10 cellular contexts compared by ENCODE assay signal in genomic region chr14:105389976-105390848, GRCh38. TPM values are rescaled to one million over a fixed set of nuclear protein-coding genes. Genes with fewer than 3 reads are reported as not detected.
DNase-seq lines count a peak whose midpoint lies in the region; ATAC-seq and TF ChIP-seq lines count a peak whose summit lies in the region.
"Had no signal": no experiment of that assay in that cellular context is flagged by ENCODE, and none has a peak within 500 bp of the region (broad histone marks: within the 10 kb centered on the region; RNA-seq: fewer than 3 reads in every experiment).

No MANE protein-coding gene starts in this region.

- H3K27ac Mint-ChIP-seq in T-helper 1 cell treated with Interleukin-12 subunit alpha and Interleukin-12 subunit beta and Interleukin-4 antibody, amounts not matched to agents 30 μg/mL and 1 μg/mL, for 36 hours, result peak overlapping the region; percentile 49
- H3K27ac Mint-ChIP-seq in stimulated activated memory B cell treated with anti-CD40 and anti-IgM and Interleukin-4, amounts not matched to agents 10 μg/mL and 1 μg/mL and 100 μg/mL, for 72 hours, result peak overlapping the region; percentile 47
- H3K27ac Mint-ChIP-seq: activated CD4-positive, alpha-beta memory T cell treated with anti-CD3 and anti-CD28 coated beads for 36 hours had no signal

- no peak overlapping the region for H2AFZ ChIP-seq in PC-9

- H3K36me3 Mint-ChIP-seq in T-helper 1 cell treated with Interleukin-12 subunit alpha and Interleukin-12 subunit beta and Interleukin-4 antibody, amounts not matched to agents 30 μg/mL and 1 μg/mL, for 36 hours (ENCODE audit: low read depth), result peaks cover 2% of the 10 kb centered on the region
- no peaks in the 10 kb centered on the region for H3K36me3 Mint-ChIP-seq in stimulated activated memory B cell treated with anti-CD40 and anti-IgM and Interleukin-4, amounts not matched to agents 10 μg/mL and 1 μg/mL and 100 μg/mL, for 72 hours
- H3K36me3 Mint-ChIP-seq: activated CD4-positive, alpha-beta memory T cell treated with anti-CD3 and anti-CD28 coated beads for 36 hours had no signal

- H3K4me1 ChIP-seq in right cardiac atrium (ENCODE audit: control insufficient read depth, insufficient read depth, low read length) (no peaks in the 10 kb centered on the region), PC-9 (replicated peaks; ENCODE audit: insufficient read depth) (no peaks in the 10 kb centered on the region)

- no peaks in the 10 kb centered on the region for H3K9me3 ChIP-seq in right cardiac atrium (ENCODE audit: control insufficient read depth, low read length)
- no peaks in the 10 kb centered on the region for H3K9me3 ChIP-seq in PC-9 (ENCODE audit: insufficient read depth, low read depth)

- H4K20me1 ChIP-seq in PC-9 (ENCODE audit: insufficient read depth), result no peaks in the 10 kb centered on the region

- no peak overlapping the region for H3K4me3 Mint-ChIP-seq in T-helper 1 cell treated with Interleukin-12 subunit alpha and Interleukin-12 subunit beta and Interleukin-4 antibody, amounts not matched to agents 30 μg/mL and 1 μg/mL, for 36 hours
- no peak overlapping the region for H3K4me3 Mint-ChIP-seq in stimulated activated memory B cell treated with anti-CD40 and anti-IgM and Interleukin-4, amounts not matched to agents 10 μg/mL and 1 μg/mL and 100 μg/mL, for 72 hours
- H3K4me3 Mint-ChIP-seq: activated CD4-positive, alpha-beta memory T cell treated with anti-CD3 and anti-CD28 coated beads for 36 hours; effector memory CD8-positive, alpha-beta T cell had no signal

- H3K4me3 ChIP-seq in right cardiac atrium (ENCODE audit: low read length) (no peak overlapping the region), PC-9 (no peak overlapping the region)

- no peaks in the 10 kb centered on the region for H3F3A ChIP-seq in PC-9 (ENCODE audit: insufficient read depth, low read depth)

- ATAC-seq in right cardiac atrium, result peak; percentile 3 to 4
- peak; percentile 35 for ATAC-seq in stimulated activated memory B cell treated with anti-CD40 and anti-IgM and Interleukin-4, amounts not matched to agents 10 μg/mL and 1 μg/mL and 100 μg/mL, for 72 hours
- ATAC-seq in HG03045 (IDR thresholded peaks at IDR 0.05; ENCODE audit: unreplicated experiment), result no peak
- ATAC-seq: effector memory CD8-positive, alpha-beta T cell had no signal

- no peak overlapping the region for H3K27ac ChIP-seq in right cardiac atrium (ENCODE audit: low read length)
- H3K27ac ChIP-seq in PC-9, result no peak overlapping the region

- H3K27me3 ChIP-seq in right cardiac atrium (ENCODE audit: control insufficient read depth, insufficient read depth) (no peaks in the 10 kb centered on the region), PC-9 (ENCODE audit: insufficient read depth, low read depth) (no peaks in the 10 kb centered on the region)

- H3K79me2 ChIP-seq in PC-9 (ENCODE audit: low read depth), result no peaks in the 10 kb centered on the region

- no peaks in the 10 kb centered on the region for H3K9me3 Mint-ChIP-seq in T-helper 1 cell treated with Interleukin-12 subunit alpha and Interleukin-12 subunit beta and Interleukin-4 antibody, amounts not matched to agents 30 μg/mL and 1 μg/mL, for 36 hours
- H3K9me3 Mint-ChIP-seq in stimulated activated memory B cell treated with anti-CD40 and anti-IgM and Interleukin-4, amounts not matched to agents 10 μg/mL and 1 μg/mL and 100 μg/mL, for 72 hours, result no peaks in the 10 kb centered on the region
- H3K9me3 Mint-ChIP-seq: activated CD4-positive, alpha-beta memory T cell treated with anti-CD3 and anti-CD28 coated beads for 36 hours; effector memory CD8-positive, alpha-beta T cell had no signal

- DNase-seq in Kasumi-1 (lab: John Stamatoyannopoulos, UW) (peak; percentile 60 to 72), right cardiac atrium (peak; percentile 12 to 74 (median 68)), PC-9 (no peak), NCI-H187 treated with DMSO at 0.1 percent for 48 hours (lab: John Stamatoyannopoulos, UW) (no peak)
- DNase-seq: activated CD4-positive, alpha-beta memory T cell treated with anti-CD3 and anti-CD28 coated beads for 36 hours; effector memory CD8-positive, alpha-beta T cell; stimulated activated CD4-positive, alpha-beta T cell treated with anti-CD3 and anti-CD28 coated beads, Interleukin-1b, Interleukin-23, amount 100 ng/mL, for 48 hours had no signal

- H3K9me2 ChIP-seq in PC-9 (ENCODE audit: insufficient read depth), result no peaks in the 10 kb centered on the region

- no peaks in the 10 kb centered on the region for H3K36me3 ChIP-seq in PC-9 (ENCODE audit: low read depth)

- no peak for TF ChIP-seq CTCF in PC-9 (conservative IDR thresholded peaks at IDR 0.05)

- BruUV-seq in PC-9 (replicated peaks; lab: Mats Ljungman, UMichigan), result no TSS peak

- CTCF ChIA-PET in PC-9 (lab: Charles Lee), result interaction anchor here (0.7 kb wide), 1 partner anchor 138 kb away, joined by 3 read pairs; no protein-coding TSS in a partner anchor

- no peaks in the 10 kb centered on the region for H3K27me3 Mint-ChIP-seq in T-helper 1 cell treated with Interleukin-12 subunit alpha and Interleukin-12 subunit beta and Interleukin-4 antibody, amounts not matched to agents 30 μg/mL and 1 μg/mL, for 36 hours (ENCODE audit: low read depth)
- H3K27me3 Mint-ChIP-seq in stimulated activated memory B cell treated with anti-CD40 and anti-IgM and Interleukin-4, amounts not matched to agents 10 μg/mL and 1 μg/mL and 100 μg/mL, for 72 hours, result no peaks in the 10 kb centered on the region
- H3K27me3 Mint-ChIP-seq: activated CD4-positive, alpha-beta memory T cell treated with anti-CD3 and anti-CD28 coated beads for 36 hours; effector memory CD8-positive, alpha-beta T cell had no signal

- intact Hi-C loops in right cardiac atrium (cut with DNase I) (no loop called here), PC-9 (cut with micrococcal nuclease; ENCODE audit: unreplicated experiment) (no loop called here)

- H3K4me1 Mint-ChIP-seq in T-helper 1 cell treated with Interleukin-12 subunit alpha and Interleukin-12 subunit beta and Interleukin-4 antibody, amounts not matched to agents 30 μg/mL and 1 μg/mL, for 36 hours (ENCODE audit: low read depth), result peaks cover 3% of the 10 kb centered on the region
- H3K4me1 Mint-ChIP-seq in stimulated activated memory B cell treated with anti-CD40 and anti-IgM and Interleukin-4, amounts not matched to agents 10 μg/mL and 1 μg/mL and 100 μg/mL, for 72 hours, result peaks cover 15% of the 10 kb centered on the region

- H3K4me2 ChIP-seq in PC-9, result no peak overlapping the region

- POLR2A ChIA-PET in PC-9 (lab: Charles Lee; ENCODE audit: unreplicated experiment), result no interaction called here

- WGBS in right cardiac atrium, result 77% methylated on average over 27 of the region's 27 CpGs

RNA-seq across cellular contexts. Expression of gene TEX22, which starts 8.1 kb away (rescaled TPM):
- 1 to 10 TPM in 2 of 4 donors, under 1 TPM in 2; 0.46 to 1.9 (median 1.00) TPM for total RNA-seq in right cardiac atrium
- polyA plus RNA-seq in right cardiac atrium, result 0.05 TPM
- total RNA-seq in PC-9 (2021), result 2.6 and 6.5 TPM in 2 replicates

RNA-seq across cellular contexts. Expression of gene MTA1, which starts 29.4 kb away (rescaled TPM):
- total RNA-seq in right cardiac atrium, result 100 to 1,000 TPM; 121 to 179 (median 157) TPM
- polyA plus RNA-seq in right cardiac atrium, result 131 TPM
- 124 and 147 TPM in 2 replicates for total RNA-seq in PC-9 (2021)

Comparison
In these comparisons a context has a peak if more than half of its experiments do, and no peak if none do; other contexts are left out.
1. DNase-seq: peak in Kasumi-1 (2 of 2) and right cardiac atrium (3 of 3); none in PC-9 (0 of 2) and NCI-H187 treated with DMSO at 0.1 percent for 48 hours (single experiment).